28 cellular contexts compared by ENCODE assay signal in the genomic region with DNA sequence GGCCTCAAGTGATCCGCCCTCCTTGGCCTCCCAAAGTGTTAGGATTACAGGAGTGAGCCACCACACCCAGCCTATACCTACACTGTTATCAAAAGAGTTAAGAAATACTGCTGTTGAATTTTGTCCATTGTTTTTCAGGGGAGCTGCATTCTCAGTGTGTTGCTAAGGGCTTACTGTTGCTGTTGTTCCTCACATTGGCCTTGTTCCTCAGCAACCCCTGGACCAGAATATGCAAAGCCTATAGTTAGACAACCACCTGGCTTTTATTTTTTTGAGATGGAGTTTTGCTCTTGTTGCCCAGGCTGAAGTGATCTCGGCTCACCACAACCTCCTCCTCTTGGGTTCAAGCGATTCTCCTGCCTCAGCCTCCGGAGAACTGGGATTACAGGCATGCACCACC. TPM values are rescaled to one million over a fixed set of nuclear protein-coding genes. Genes with fewer than 3 reads are reported as not detected.
"Had no signal": no experiment of that assay in that cellular context is flagged by ENCODE, and none has a peak within 500 bp of the region (broad histone marks: within the 10 kb centered on the region; RNA-seq: fewer than 3 reads in every experiment).

No MANE protein-coding gene starts in this region.

- H3K27ac Mint-ChIP-seq: naive thymus-derived CD8-positive, alpha-beta T cell; natural killer cell treated with Interleukin-12 subunit alpha and Interleukin-12 subunit beta and Interleukin-15 and Interleukin-18, amount 100 ng/mL, for 72 hours; stimulated activated effector memory CD8-positive, alpha-beta T cell treated with anti-CD3 and anti-CD28 coated beads, Interleukin-12 subunit alpha, Interleukin-12 subunit beta, amount 100 ng/mL, for 72 hours; stimulated activated naive B cell treated with anti-CD40 and anti-IgM and Interleukin-4, amounts not matched to agents 10 μg/mL and 1 μg/mL and 100 μg/mL, for 72 hours; stimulated activated naive CD8-positive, alpha-beta T cell treated with anti-CD3 and anti-CD28 coated beads, Interleukin-15, amount 100 ng/mL, for 72 hours; type B pancreatic cell had no signal

- H3K9me3 Mint-ChIP-seq: naive thymus-derived CD8-positive, alpha-beta T cell; natural killer cell treated with Interleukin-12 subunit alpha and Interleukin-12 subunit beta and Interleukin-15 and Interleukin-18, amount 100 ng/mL, for 72 hours; nephron progenitor cell; neural crest cell; stimulated activated effector memory CD8-positive, alpha-beta T cell treated with anti-CD3 and anti-CD28 coated beads, Interleukin-12 subunit alpha, Interleukin-12 subunit beta, amount 100 ng/mL, for 72 hours; stimulated activated naive B cell treated with anti-CD40 and anti-IgM and Interleukin-4, amounts not matched to agents 10 μg/mL and 1 μg/mL and 100 μg/mL, for 72 hours; stimulated activated naive CD8-positive, alpha-beta T cell treated with anti-CD3 and anti-CD28 coated beads, Interleukin-15, amount 100 ng/mL, for 72 hours; type B pancreatic cell had no signal

- H3K4me3 Mint-ChIP-seq: naive thymus-derived CD8-positive, alpha-beta T cell; natural killer cell treated with Interleukin-12 subunit alpha and Interleukin-12 subunit beta and Interleukin-15 and Interleukin-18, amount 100 ng/mL, for 72 hours; nephron progenitor cell; neural crest cell; stimulated activated effector memory CD8-positive, alpha-beta T cell treated with anti-CD3 and anti-CD28 coated beads, Interleukin-12 subunit alpha, Interleukin-12 subunit beta, amount 100 ng/mL, for 72 hours; stimulated activated naive B cell treated with anti-CD40 and anti-IgM and Interleukin-4, amounts not matched to agents 10 μg/mL and 1 μg/mL and 100 μg/mL, for 72 hours; stimulated activated naive CD8-positive, alpha-beta T cell treated with anti-CD3 and anti-CD28 coated beads, Interleukin-15, amount 100 ng/mL, for 72 hours; type B pancreatic cell had no signal

- H3K27me3 ChIP-seq: neutrophil, pancreas, right lobe of liver, sigmoid colon, suprapubic skin, testis, tibial artery, transverse colon, vagina had no signal

- H3K27me3 Mint-ChIP-seq: naive thymus-derived CD8-positive, alpha-beta T cell; natural killer cell treated with Interleukin-12 subunit alpha and Interleukin-12 subunit beta and Interleukin-15 and Interleukin-18, amount 100 ng/mL, for 72 hours; stimulated activated naive B cell treated with anti-CD40 and anti-IgM and Interleukin-4, amounts not matched to agents 10 μg/mL and 1 μg/mL and 100 μg/mL, for 72 hours; stimulated activated naive CD8-positive, alpha-beta T cell treated with anti-CD3 and anti-CD28 coated beads, Interleukin-15, amount 100 ng/mL, for 72 hours; type B pancreatic cell had no signal

- DNase-seq: naive thymus-derived CD8-positive, alpha-beta T cell; nephron progenitor cell; nucleus accumbens; pancreas; psoas muscle; right cardiac atrium; right lobe of liver; sigmoid colon; small intestine; stimulated activated CD4-positive, alpha-beta T cell treated with anti-CD3 and anti-CD28 coated beads, Interleukin-15, amount 100 ng/mL, for 24 hours; stimulated activated CD4-positive, alpha-beta T cell treated with anti-CD3 and anti-CD28 coated beads, Interleukin-2, amount 100 ng/mL, for 24 hours; stimulated activated CD4-positive, alpha-beta T cell treated with anti-CD3 and anti-CD28 coated beads, Interleukin-2, amount 100 ng/mL, for 48 hours; stimulated activated CD4-positive, alpha-beta T cell treated with anti-CD3 and anti-CD28 coated beads, Interleukin-4, amount 100 ng/mL, for 24 hours; stimulated activated naive B cell treated with anti-CD40 and anti-IgM and Interleukin-4, amounts not matched to agents 10 μg/mL and 1 μg/mL and 100 μg/mL, for 72 hours; stimulated activated naive CD8-positive, alpha-beta T cell treated with anti-CD3 and anti-CD28 coated beads, Interleukin-15, amount 100 ng/mL, for 72 hours; stimulated activated naive CD8-positive, alpha-beta T cell treated with anti-CD3 and anti-CD28 coated beads, Interleukin-15, Interleukin-2, amounts not matched to agents 100 U/mL and 50 U/mL, for 24 hours; substantia nigra; testis; tibial artery; transverse colon had no signal

- H3K36me3 Mint-ChIP-seq: natural killer cell treated with Interleukin-12 subunit alpha and Interleukin-12 subunit beta and Interleukin-15 and Interleukin-18, amount 100 ng/mL, for 72 hours had no signal

- ATAC-seq: naive thymus-derived CD8-positive, alpha-beta T cell; natural killer cell treated with Interleukin-12 subunit alpha and Interleukin-12 subunit beta and Interleukin-15 and Interleukin-18, amount 100 ng/mL, for 72 hours; pancreas; psoas muscle; right cardiac atrium; right lobe of liver; stimulated activated effector memory CD8-positive, alpha-beta T cell treated with anti-CD3 and anti-CD28 coated beads, Interleukin-12 subunit alpha, Interleukin-12 subunit beta, amount 100 ng/mL, for 72 hours; stimulated activated naive B cell treated with anti-CD40 and anti-IgM and Interleukin-4, amounts not matched to agents 10 μg/mL and 1 μg/mL and 100 μg/mL, for 72 hours; stimulated activated naive CD8-positive, alpha-beta T cell treated with anti-CD3 and anti-CD28 coated beads, Interleukin-15, amount 100 ng/mL, for 72 hours; stimulated activated naive CD8-positive, alpha-beta T cell treated with anti-CD3 and anti-CD28 coated beads, Interleukin-15, Interleukin-2, amounts not matched to agents 100 U/mL and 50 U/mL, for 24 hours had no signal

- H3K9me3 ChIP-seq: neutrophil, pancreas, psoas muscle, right lobe of liver, sigmoid colon, suprapubic skin, testis, tibial artery, transverse colon, vagina had no signal

- H3K27ac ChIP-seq: neutrophil, pancreas, psoas muscle, right lobe of liver, sigmoid colon, suprapubic skin, testis, tibial artery, transverse colon, vagina had no signal

RNA-seq across cellular contexts. Expression of a gene that starts 54.6 kb away (rescaled TPM):
- total RNA-seq: posterior vena cava, vagina had no signal
